Comparison of ENCODE assay signal across 8 cellular contexts in genomic region chr11:62710001-62710345, GRCh38.
DNase-seq lines count a peak whose midpoint lies in the region; ATAC-seq lines count a peak whose summit lies in the region.

No MANE protein-coding gene starts in this region.

- H2AFZ ChIP-seq in neuron (ENCODE audit: low read depth, low read length) = peak overlapping the region; percentile 22

- H3K36me3 Mint-ChIP-seq in effector memory CD8-positive, alpha-beta T cell (ENCODE audit: insufficient read depth) = peaks cover 79% of the 10 kb centered on the region

- H3K9me3 Mint-ChIP-seq in effector memory CD8-positive, alpha-beta T cell = no peaks in the 10 kb centered on the region

- peak overlapping the region; percentile 59 for H3K4me3 ChIP-seq in SK-N-MC
- peak overlapping the region; percentile 25 for H3K4me3 ChIP-seq in neuron (ENCODE audit: low read length)

- no peaks in the 10 kb centered on the region for H3K27me3 ChIP-seq in neuron (ENCODE audit: insufficient read depth, low read length)

- peak overlapping the region; percentile 87 to 90 for H3K4me3 Mint-ChIP-seq in effector memory CD8-positive, alpha-beta T cell

- no peaks in the 10 kb centered on the region for H3K27me3 Mint-ChIP-seq in effector memory CD8-positive, alpha-beta T cell

- H3K9ac ChIP-seq in SK-N-MC (ENCODE audit: insufficient read length) = peak overlapping the region; percentile 61

- ATAC-seq in effector memory CD8-positive, alpha-beta T cell (replicated peaks) = no peak

- H3K4me1 Mint-ChIP-seq in effector memory CD8-positive, alpha-beta T cell (ENCODE audit: low read depth in 2 of 2) = peaks cover 35 to 38% of the 10 kb centered on the region in 2 donors

- peak; percentile 19 for DNase-seq in activated gamma-delta T cell treated with Interleukin-2 at 50 U/mL for 16 hours
- DNase-seq in activated gamma-delta T cell (lab: John Stamatoyannopoulos, UW) = no peak
- DNase-seq in SK-N-MC (ENCODE audit: low read depth, low spot score) = no peak
- DNase-seq in effector memory CD8-positive, alpha-beta T cell = no peak
- DNase-seq in hippocampal formation (lab: John Stamatoyannopoulos, UW) = no peak
- no peak for DNase-seq in NCI-H1694 treated with DMSO at 0.1 percent for 48 hours (lab: John Stamatoyannopoulos, UW)
- no peak for DNase-seq in OCI-M2 (lab: John Stamatoyannopoulos, UW; ENCODE audit: unreplicated experiment)

- peak overlapping the region; percentile 94 to 95 for H3K27ac Mint-ChIP-seq in effector memory CD8-positive, alpha-beta T cell

- peaks cover 38% of the 10 kb centered on the region for H3K4me1 ChIP-seq in neuron (ENCODE audit: insufficient read depth, low read length)

- H3K36me3 ChIP-seq in SK-N-MC (ENCODE audit: insufficient read depth, low read length) (peaks cover 61% of the 10 kb centered on the region), neuron (ENCODE audit: insufficient read depth, low read length) (peaks cover 51% of the 10 kb centered on the region)

- H3K9me3 ChIP-seq in SK-N-MC (ENCODE audit: low read depth, low read length) (no peaks in the 10 kb centered on the region), neuron (ENCODE audit: low read length) (no peaks in the 10 kb centered on the region)

- peak overlapping the region; percentile 92 for H3K27ac ChIP-seq in SK-N-MC
